ENCODE assay signal across 1 cellular context in genomic region chr7:95863-96260, GRCh38.
TF ChIP-seq lines count a peak whose summit lies in the region.

No MANE protein-coding gene starts in this region.

TF ChIP-seq in WTC11, 78 proteins besides CTCF, POLR2A, EP300 and RAD21 (continued from another document):
- no peak for TF ChIP-seq STAT6 (CRISPR knock-in tag; conservative IDR thresholded peaks at IDR 0.05; ENCODE audit: low read depth)
- no peak for TF ChIP-seq E2F1 (CRISPR knock-in tag; IDR thresholded peaks at IDR 0.05)
- TF ChIP-seq GRHL2 (CRISPR knock-in tag; IDR thresholded peaks at IDR 0.05; ENCODE audit: insufficient replicate concordance, severe bottlenecking) = no peak
TF ChIP-seq in WTC11: peak in this region for 0.
